Comparison of ENCODE assay signal across 18 cellular contexts in genomic region chr2:17599617-17600016, GRCh38. TPM values are rescaled to one million over a fixed set of nuclear protein-coding genes. Genes with fewer than 3 reads are reported as not detected.
DNase-seq lines count a peak whose midpoint lies in the region; FAIRE-seq and TF ChIP-seq lines count a peak whose summit lies in the region.
"Had no signal": no experiment of that assay in that cellular context is flagged by ENCODE, and none has a peak within 500 bp of the region (broad histone marks: within the 10 kb centered on the region; RNA-seq: fewer than 3 reads in every experiment).

No MANE protein-coding gene starts in this region.

- no peak overlapping the region for H3K9ac ChIP-seq in H9 (ENCODE audit: extremely low read depth, insufficient read length, low read length)

- H2BK15ac ChIP-seq in H9 (ENCODE audit: low read depth, low read length): no peak overlapping the region

- no peak overlapping the region for H3K18ac ChIP-seq in H9 (ENCODE audit: insufficient read length, low read depth, low read length)

- no peak overlapping the region for H4K5ac ChIP-seq in H9 (ENCODE audit: insufficient read length, low read depth, low read length)

- H3K27ac Mint-ChIP-seq in H9 (0 out of 7 replicates have a peak overlapping the region, but pooled peaks of 1 of the 3 experiments have one; percentile 31), osteocyte (ENCODE audit: unreplicated experiment) (no peak overlapping the region)
- H3K27ac Mint-ChIP-seq: CD8-positive, alpha-beta memory T cell had no signal

- WGBS in H9 (ENCODE audit: extremely low coverage, insufficient read length, low lambda C conversion rate): no CpG with 5 or more reads among the region's 1 CpG

- H4K20me1 ChIP-seq in H9 (ENCODE audit: control insufficient read depth, insufficient read depth, insufficient read length): no peaks in the 10 kb centered on the region

- H3K4me2 ChIP-seq in H9 (ENCODE audit: insufficient read depth, insufficient read length, low read length): no peak overlapping the region

- H3K4me1 Mint-ChIP-seq in H9: peaks cover 18 to 29% of the 10 kb centered on the region in 2 experiments
- H3K4me1 Mint-ChIP-seq in osteocyte (ENCODE audit: unreplicated experiment): no peaks in the 10 kb centered on the region
- H3K4me1 Mint-ChIP-seq: CD8-positive, alpha-beta memory T cell had no signal

- no peak for TF ChIP-seq CTCF in H9 (conservative IDR thresholded peaks at IDR 0.05)
- TF ChIP-seq CTCF in epithelial cell of esophagus (IDR thresholded peaks at IDR 0.05; ENCODE audit: insufficient read depth, low read depth, low read length, missing control alignments): no peak
- TF ChIP-seq CTCF in osteocyte (IDR thresholded peaks at IDR 0.05): no peak

- H2BK20ac ChIP-seq in H9 (ENCODE audit: low read depth, low read length, poor library complexity, severe bottlenecking): no peak overlapping the region

- H3K4me3 Mint-ChIP-seq in H9: no peak overlapping the region
- H3K4me3 Mint-ChIP-seq in osteocyte (ENCODE audit: unreplicated experiment): no peak overlapping the region
- H3K4me3 Mint-ChIP-seq: CD8-positive, alpha-beta memory T cell had no signal

- H4K91ac ChIP-seq in H9 (ENCODE audit: insufficient read length, low read depth, low read length): no peak overlapping the region

- H3K23me2 ChIP-seq in H9 (ENCODE audit: insufficient read length, low read depth, low read length, poor library complexity, severe bottlenecking): no peaks in the 10 kb centered on the region

- H2BK5ac ChIP-seq in H9 (ENCODE audit: insufficient read length, low read length): no peak overlapping the region

- DNase-seq in H9 (peak; percentile 6), M059J (ENCODE audit: low read depth) (peak; percentile 16), epithelial cell of esophagus (ENCODE audit: low read depth) (peak; percentile 70), osteocyte (ENCODE audit: extremely low spot score, unreplicated experiment) (peak; percentile 2), GM19239 (ENCODE audit: insufficient read length, low spot score) (no peak), AG20443 (ENCODE audit: low spot score) (no peak)
- DNase-seq in activated CD4-positive, alpha-beta T cell treated with anti-CD3 and anti-CD28 coated beads, Interleukin-2, amount 50 U/mL, for 48 hours: no peak
- DNase-seq: C1 segment of cervical spinal cord; CD8-positive, alpha-beta memory T cell; DND-41; H7; NCI-H187; NCI-H2107; NCI-H524; NCI-H82 had no signal

- H3K27me3 Mint-ChIP-seq in H9 (ENCODE audit: low read depth) (no peaks in the 10 kb centered on the region), osteocyte (ENCODE audit: unreplicated experiment) (no peaks in the 10 kb centered on the region)

- H3K56ac ChIP-seq in H9 (ENCODE audit: insufficient read length, low read depth, low read length): no peak overlapping the region

- no peak for FAIRE-seq in GM19239 (lab: Jason Lieb, UNC)

- no peak overlapping the region for H2AK5ac ChIP-seq in H9 (ENCODE audit: insufficient read length, low read length)

- H4K8ac ChIP-seq in H9 (replicated peaks; ENCODE audit: insufficient read length, low read depth, low read length): no peak overlapping the region

- H3K4me1 ChIP-seq in H9 (ENCODE audit: insufficient read depth, low read length): peaks cover 10% of the 10 kb centered on the region

- H3K27me3 ChIP-seq in H9 (ENCODE audit: insufficient read depth, low read length): no peaks in the 10 kb centered on the region

- H3K23ac ChIP-seq in H9 (ENCODE audit: insufficient read length, low read depth, low read length): no peak overlapping the region

- H3K9me3 Mint-ChIP-seq in H9 (no peaks in the 10 kb centered on the region), osteocyte (ENCODE audit: unreplicated experiment) (no peaks in the 10 kb centered on the region)
- H3K9me3 Mint-ChIP-seq: CD8-positive, alpha-beta memory T cell had no signal

- H3K9me3 ChIP-seq in H9 (ENCODE audit: control insufficient read depth, low read depth, low read length): no peaks in the 10 kb centered on the region

- no peak overlapping the region for H3K4ac ChIP-seq in H9 (ENCODE audit: low read depth, low read length)

- H3K79me2 ChIP-seq in H9 (ENCODE audit: insufficient read depth, low read length): no peaks in the 10 kb centered on the region

- H3K14ac ChIP-seq in H9 (ENCODE audit: insufficient read depth, low read length): no peak overlapping the region

- no peak overlapping the region for H3K4me3 ChIP-seq in epithelial cell of esophagus (ENCODE audit: low read length)

- H3K79me1 ChIP-seq in H9 (ENCODE audit: insufficient read depth, low read depth, low read length, poor library complexity, severe bottlenecking): no peaks in the 10 kb centered on the region

- no peak overlapping the region for H2AFZ ChIP-seq in H9 (ENCODE audit: low read length)

- H3K27ac ChIP-seq in H9 (ENCODE audit: insufficient read length, low read depth, low read length): no peak overlapping the region
- H3K27ac ChIP-seq: HL-60, RWPE1 had no signal

- no peak overlapping the region for H2BK12ac ChIP-seq in H9 (ENCODE audit: insufficient read length, low read depth, low read length)

- peaks cover 8 to 23% (median 11%) of the 10 kb centered on the region in 3 experiments for H3K36me3 Mint-ChIP-seq in H9 (ENCODE audit: insufficient read depth in 1 of 3, low read depth in 3 of 3)
- H3K36me3 Mint-ChIP-seq in osteocyte (ENCODE audit: unreplicated experiment): no peaks in the 10 kb centered on the region

- H3T11ph ChIP-seq in H9 (ENCODE audit: low read length): no peak overlapping the region

- no peak overlapping the region for H2BK120ac ChIP-seq in H9 (ENCODE audit: low read depth, low read length, poor library complexity, severe bottlenecking)

RNA-seq across cellular contexts. Expression of gene VSNL1, which starts 59.1 kb away (rescaled TPM):
- total RNA-seq in H9 (2021): 9.2 and 9.9 TPM in 2 replicates
- 0.94 and 2.2 TPM in 2 replicates for total RNA-seq in M059J (2014; rRNA removed; shearing (Covaris generic))
- total RNA-seq in osteocyte: not detected in 2 replicates
- total RNA-seq: CD8-positive, alpha-beta memory T cell; G401 had no signal

Comparison
In these comparisons a context has a peak if more than half of its experiments do, and no peak if none do; other contexts are left out.
1. DNase-seq: peak in H9 (single experiment), M059J (single experiment), epithelial cell of esophagus (single experiment) and osteocyte (single experiment); none in GM19239 (single experiment), AG20443 (single experiment) and activated CD4-positive, alpha-beta T cell treated with anti-CD3 and anti-CD28 coated beads, Interleukin-2, amount 50 U/mL, for 48 hours (0 of 2).